Comparison of ENCODE assay signal across 9 cellular contexts in the genomic region with DNA sequence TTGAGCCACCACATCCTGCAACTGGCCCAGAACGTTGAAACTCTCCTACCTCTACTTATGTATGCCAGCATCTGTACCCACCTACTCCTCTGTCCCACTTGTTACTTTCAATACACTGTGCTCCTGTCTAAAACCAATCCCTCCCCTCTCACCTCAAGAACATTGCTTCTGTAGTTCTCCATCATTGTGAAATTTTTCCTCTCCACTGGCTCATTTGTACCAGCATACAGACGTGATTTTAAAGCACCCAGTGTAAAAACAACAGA. TPM values are rescaled to one million over a fixed set of nuclear protein-coding genes. Genes with fewer than 3 reads are reported as not detected.
A peak's percentile ranks its signal among the peaks of the same experiment; 100 is the strongest.
DNase-seq lines count a peak whose midpoint lies in the region; ATAC-seq, FAIRE-seq and TF ChIP-seq lines count a peak whose summit lies in the region.
"Had no signal": no experiment of that assay in that cellular context is flagged by ENCODE, and none has a peak within 500 bp of the region (broad histone marks: within the 10 kb centered on the region; RNA-seq: fewer than 3 reads in every experiment).

No MANE protein-coding gene starts in this region.

- no peak for FAIRE-seq in pancreas (lab: Jason Lieb, UNC)

- H3K27ac ChIP-seq in hepatocyte (no peak overlapping the region), pancreas (no peak overlapping the region)
- H3K27ac ChIP-seq: thoracic aorta had no signal

- no peak for TF ChIP-seq CTCF in neural crest cell (conservative IDR thresholded peaks at IDR 0.05)
- TF ChIP-seq CTCF in hepatocyte (IDR thresholded peaks at IDR 0.05; ENCODE audit: poor library complexity) = no peak
- no peak for TF ChIP-seq CTCF in pancreas (IDR thresholded peaks at IDR 0.05)

- H3K36me3 ChIP-seq in hepatocyte (replicated peaks; ENCODE audit: insufficient read depth, low read depth) = no peaks in the 10 kb centered on the region
- no peaks in the 10 kb centered on the region for H3K36me3 ChIP-seq in pancreas
- H3K36me3 ChIP-seq: thoracic aorta had no signal

- no peak overlapping the region for H3K4me3 Mint-ChIP-seq in neural crest cell

- 96% methylated on average over 2 of the region's 2 CpGs for WGBS in hepatocyte (ENCODE audit: low lambda C conversion rate, missing lambda C conversion rate)
- WGBS in pancreas, 2 donors = 74 to 89% methylated on average over 2 of the region's 2 CpGs

- H3K36me3 Mint-ChIP-seq in neural crest cell (ENCODE audit: low read depth) = peaks cover 8% of the 10 kb centered on the region

- H3K9me3 Mint-ChIP-seq in neural crest cell = no peaks in the 10 kb centered on the region

- H3K4me2 ChIP-seq in hepatocyte = no peak overlapping the region

- no peaks in the 10 kb centered on the region for H3K27me3 Mint-ChIP-seq in neural crest cell (ENCODE audit: low read depth)

- peak; percentile 50 for ATAC-seq in GM18907 (IDR thresholded peaks at IDR 0.05; ENCODE audit: unreplicated experiment)
- peak; percentile 40 for ATAC-seq in GM21825 (IDR thresholded peaks at IDR 0.05; ENCODE audit: unreplicated experiment)
- ATAC-seq in HG03521 (IDR thresholded peaks at IDR 0.05; ENCODE audit: unreplicated experiment) = peak; percentile 21
- no peak for ATAC-seq in pancreas

- H3K79me2 ChIP-seq in hepatocyte = peaks cover 4% of the 10 kb centered on the region

- intact Hi-C loops in pancreas (cut with DNase I) = no loop called here

- H3K4me3 ChIP-seq in hepatocyte (no peak overlapping the region), pancreas (no peak overlapping the region)
- H3K4me3 ChIP-seq: thoracic aorta had no signal

- H3K4me1 Mint-ChIP-seq in neural crest cell = peaks cover 5% of the 10 kb centered on the region

- H3K9me3 ChIP-seq in hepatocyte (ENCODE audit: low read depth) (no peaks in the 10 kb centered on the region), pancreas (no peaks in the 10 kb centered on the region)
- H3K9me3 ChIP-seq: thoracic aorta had no signal

- H3K4me1 ChIP-seq in hepatocyte (ENCODE audit: insufficient read depth) (peaks cover 6% of the 10 kb centered on the region), pancreas (no peaks in the 10 kb centered on the region)

- DNase-seq in neural crest cell (ENCODE audit: low read depth, low spot score) = no peak
- no peak for DNase-seq in islet precursor cell
- DNase-seq in hepatocyte (ENCODE audit: low spot score) = no peak
- no peak for DNase-seq in NCI-H82 treated with DMSO at 0.1 percent for 48 hours (lab: John Stamatoyannopoulos, UW; ENCODE audit: unreplicated experiment)
- no peak for DNase-seq in pancreas

- no peak overlapping the region for H2AFZ ChIP-seq in hepatocyte

- H4K20me1 ChIP-seq in hepatocyte (ENCODE audit: insufficient read depth, poor library complexity, severe bottlenecking) = no peaks in the 10 kb centered on the region

- H3K27me3 ChIP-seq in hepatocyte (no peaks in the 10 kb centered on the region), pancreas (no peaks in the 10 kb centered on the region)

- no peaks in the 10 kb centered on the region for H3K9me2 ChIP-seq in hepatocyte (replicated peaks; ENCODE audit: insufficient read depth)

- H3K27ac Mint-ChIP-seq in neural crest cell (ENCODE audit: unreplicated experiment) = peak overlapping the region; percentile 0

RNA-seq across cellular contexts. Expression of gene USO1, which starts 25.5 kb away (rescaled TPM):
- total RNA-seq in neural crest cell (41.2 and 45.5 TPM in 2 replicates), hepatocyte (113 and 116 TPM in 2 replicates), pancreas (10 to 100 TPM; 40.1 to 58.2 (median 55.6) TPM)
- polyA plus RNA-seq in hepatocyte (50.4 and 58.3 TPM in 2 replicates), pancreas (10 to 100 TPM; 31.2 to 40.2 TPM)

RNA-seq across cellular contexts. Expression of gene G3BP2, which starts 25.7 kb away (rescaled TPM):
- 204 TPM in 2 replicates for total RNA-seq in neural crest cell
- total RNA-seq in hepatocyte = 176 and 181 TPM in 2 replicates
- 85.2 and 86.0 TPM in 2 replicates for polyA plus RNA-seq in hepatocyte
- 10 to 100 TPM; 27.9 to 51.0 (median 42.4) TPM for total RNA-seq in pancreas
- 10 to 100 TPM in 1 of 2 donors, 1 to 10 TPM in 1; 7.8 to 34.1 TPM for polyA plus RNA-seq in pancreas

Comparison
In these comparisons a context has a peak if more than half of its experiments do, and no peak if none do; other contexts are left out.
1. ATAC-seq: peak in GM18907 (single experiment), GM21825 (single experiment) and HG03521 (single experiment); none in pancreas (0 of 4).